In the genomic region with DNA sequence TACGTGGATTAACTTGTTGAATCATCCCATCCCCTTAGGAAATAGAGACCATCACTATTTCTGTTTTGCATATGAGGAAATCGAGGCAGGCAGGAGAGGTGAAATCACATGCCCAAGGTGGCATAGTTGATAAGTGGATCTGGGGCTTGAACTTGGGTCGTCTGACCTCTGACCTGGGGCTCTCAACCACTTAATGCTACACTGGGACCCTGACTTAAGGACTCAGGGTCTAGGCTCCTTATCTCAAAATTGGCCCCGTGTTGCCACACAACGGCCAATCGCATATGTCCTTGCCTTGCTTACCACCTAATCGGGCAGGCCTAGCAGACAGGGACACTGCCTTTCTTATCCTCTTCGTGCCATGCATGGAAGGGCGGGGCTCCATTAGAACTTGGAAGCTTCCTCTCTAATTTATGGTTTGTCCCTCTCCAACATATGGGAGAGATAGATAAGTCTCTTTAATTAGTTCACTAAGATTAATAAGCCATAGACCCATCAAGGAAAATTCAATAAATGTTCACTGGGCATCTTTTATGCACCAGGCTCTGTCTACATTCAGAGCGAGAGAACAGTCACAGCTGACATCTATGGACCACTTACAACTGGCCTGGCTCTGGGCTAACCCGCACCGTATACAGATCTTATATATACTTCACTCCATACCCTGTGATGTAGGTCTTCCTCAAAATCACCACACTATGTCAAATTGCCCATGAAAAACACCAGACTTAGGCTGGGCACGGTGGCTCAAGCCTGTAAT, we compare ENCODE assay signal across 26 cellular contexts. TPM values are rescaled to one million over a fixed set of nuclear protein-coding genes. Genes with fewer than 3 reads are reported as not detected.
"Had no signal": no experiment of that assay in that cellular context is flagged by ENCODE, and none has a peak within 500 bp of the region (broad histone marks: within the 10 kb centered on the region; RNA-seq: fewer than 3 reads in every experiment).

No MANE protein-coding gene starts in this region.

- H3K9me3 Mint-ChIP-seq: activated B cell treated with CpG ODN at 0.5 μM for 24 hours; activated CD4-positive, alpha-beta memory T cell treated with anti-CD3 and anti-CD28 coated beads for 36 hours; activated CD4-positive, alpha-beta T cell treated with anti-CD3 and anti-CD28 coated beads, Interleukin-2, amount 10 ng/mL, durations not matched to agents 7 days and 5 days; activated naive CD4-positive, alpha-beta T cell treated with anti-CD3 and anti-CD28 coated beads for 36 hours; activated naive CD8-positive, alpha-beta T cell treated with anti-CD3 and anti-CD28 coated beads for 36 hours; activated T-cell treated with anti-CD3 and anti-CD28 coated beads, Interleukin-2, amount 50 U/mL, for 4 hours; activated T-helper 17 cell treated with anti-CD3 and anti-CD28 coated beads, Interleukin-2, amount 50 U/mL, for 72 hours; T-cell had no signal

- H3K27ac ChIP-seq: brain microvascular endothelial cell, cardiac muscle cell had no signal

- H3K4me3 Mint-ChIP-seq: activated B cell treated with CpG ODN at 0.5 μM for 24 hours; activated CD4-positive, alpha-beta memory T cell treated with anti-CD3 and anti-CD28 coated beads for 36 hours; activated CD4-positive, alpha-beta T cell treated with anti-CD3 and anti-CD28 coated beads, Interleukin-2, amount 10 ng/mL, durations not matched to agents 7 days and 5 days; activated naive CD4-positive, alpha-beta T cell treated with anti-CD3 and anti-CD28 coated beads for 36 hours; activated naive CD8-positive, alpha-beta T cell treated with anti-CD3 and anti-CD28 coated beads for 36 hours; activated T-cell treated with anti-CD3 and anti-CD28 coated beads, Interleukin-2, amount 50 U/mL, for 4 hours; activated T-helper 17 cell treated with anti-CD3 and anti-CD28 coated beads, Interleukin-2, amount 50 U/mL, for 72 hours; T-cell had no signal

- H3K27ac Mint-ChIP-seq: activated B cell treated with CpG ODN at 0.5 μM for 24 hours; activated CD4-positive, alpha-beta memory T cell treated with anti-CD3 and anti-CD28 coated beads for 36 hours; activated CD4-positive, alpha-beta T cell treated with anti-CD3 and anti-CD28 coated beads, Interleukin-2, amount 10 ng/mL, durations not matched to agents 7 days and 5 days; activated naive CD4-positive, alpha-beta T cell treated with anti-CD3 and anti-CD28 coated beads for 36 hours; activated naive CD8-positive, alpha-beta T cell treated with anti-CD3 and anti-CD28 coated beads for 36 hours; activated T-helper 17 cell treated with anti-CD3 and anti-CD28 coated beads, Interleukin-2, amount 50 U/mL, for 72 hours; T-cell had no signal

- H3K27me3 Mint-ChIP-seq: activated naive CD8-positive, alpha-beta T cell treated with anti-CD3 and anti-CD28 coated beads for 36 hours had no signal

- DNase-seq: activated B cell treated with CpG ODN at 0.5 μM for 24 hours; activated CD4-positive, alpha-beta memory T cell treated with anti-CD3 and anti-CD28 coated beads for 36 hours; activated CD4-positive, alpha-beta T cell treated with anti-CD3 and anti-CD28 coated beads, Interleukin-2, amount 10 ng/mL, durations not matched to agents 7 days and 5 days; activated CD8-positive, alpha-beta memory T cell treated with anti-CD3 and anti-CD28 coated beads for 24 hours; activated gamma-delta T cell; activated naive CD4-positive, alpha-beta T cell treated with anti-CD3 and anti-CD28 coated beads for 36 hours; activated naive CD8-positive, alpha-beta T cell treated with anti-CD3 and anti-CD28 coated beads for 36 hours; activated T-cell treated with anti-CD3 and anti-CD28 coated beads, Interleukin-2, amount 50 U/mL, for 4 hours; brain microvascular endothelial cell; KBM-7; NCI-H1092; NCI-H1417; NCI-H1694; NCI-H2029; NCI-H345; NCI-H510A; NCI-H526 treated with DMSO at 0.1 percent for 48 hours; NCI-H82; PC-3; SHP77 treated with DMSO at 0.1 percent for 48 hours; T-cell; T-helper 2 cell; T1000 had no signal

- H3K36me3 Mint-ChIP-seq: activated CD4-positive, alpha-beta memory T cell treated with anti-CD3 and anti-CD28 coated beads for 36 hours; activated naive CD8-positive, alpha-beta T cell treated with anti-CD3 and anti-CD28 coated beads for 36 hours; T-cell had no signal

- H3K4me1 Mint-ChIP-seq: activated B cell treated with CpG ODN at 0.5 μM for 24 hours; activated T-helper 17 cell treated with anti-CD3 and anti-CD28 coated beads, Interleukin-2, amount 50 U/mL, for 72 hours had no signal

- ATAC-seq: activated T-cell treated with anti-CD3 and anti-CD28 coated beads, Interleukin-2, amount 50 U/mL, for 4 hours; activated T-helper 17 cell treated with anti-CD3 and anti-CD28 coated beads, Interleukin-2, amount 50 U/mL, for 72 hours; PC-3; T-cell had no signal

RNA-seq across cellular contexts. Expression of a gene that starts 35.0 kb away (rescaled TPM):
- total RNA-seq: LHCN-M2 had no signal
